ENCODE assay signal across 6 cellular contexts in the genomic region with DNA sequence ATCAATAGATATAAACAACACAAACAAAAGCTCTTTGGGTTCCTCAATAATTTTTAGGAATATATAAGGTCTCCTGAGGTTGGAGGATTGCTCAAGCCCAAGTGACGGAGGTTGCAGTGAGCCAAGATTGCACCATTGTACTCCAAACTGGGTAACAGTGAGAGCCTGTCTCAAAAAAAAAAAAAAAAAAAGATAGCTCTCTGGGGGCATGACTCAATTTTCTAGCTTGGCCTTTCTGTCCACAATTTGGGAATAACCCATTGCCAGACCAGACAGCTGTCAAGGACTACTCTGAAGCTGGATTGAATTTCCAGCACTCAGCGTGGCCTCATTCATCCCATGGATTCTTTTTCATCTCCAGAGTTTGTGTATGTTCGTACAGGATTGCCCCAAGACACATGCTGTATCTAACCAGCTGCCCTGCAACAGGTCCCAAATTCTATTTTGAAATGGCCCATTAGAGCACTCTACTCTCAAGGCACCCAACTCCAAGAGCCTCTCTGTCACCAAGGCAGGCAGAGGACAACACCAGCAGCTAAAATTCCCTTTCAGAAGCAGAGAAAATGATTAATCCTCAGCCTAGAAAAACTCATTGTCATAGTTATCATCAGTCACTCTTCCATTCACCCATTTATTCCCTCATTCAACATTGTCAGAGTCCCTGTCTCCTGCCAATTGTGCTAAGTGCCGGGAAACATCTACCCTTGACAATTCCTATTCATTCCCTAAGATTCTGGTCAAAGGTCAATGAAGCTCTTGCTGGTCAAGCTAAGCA. TPM values are rescaled to one million over a fixed set of nuclear protein-coding genes. Genes with fewer than 3 reads are reported as not detected.
DNase-seq lines count a peak whose midpoint lies in the region; ATAC-seq and TF ChIP-seq lines count a peak whose summit lies in the region.

No MANE protein-coding gene starts in this region.

- intact Hi-C loops in upper lobe of right lung (cut with DNase I), result no loop called here

- H3K27ac Mint-ChIP-seq in activated T-cell treated with anti-CD3 and anti-CD28 coated beads, Interleukin-2, amount 50 U/mL, for 72 hours, result peak overlapping the region; percentile 45

- peaks cover 14% of the 10 kb centered on the region for H3K4me1 Mint-ChIP-seq in activated T-cell treated with anti-CD3 and anti-CD28 coated beads, Interleukin-2, amount 50 U/mL, for 72 hours (ENCODE audit: low read depth)

- no peak for ATAC-seq in activated T-cell treated with anti-CD3 and anti-CD28 coated beads, Interleukin-2, amount 50 U/mL, for 72 hours (replicated peaks in 1 of 2)
- ATAC-seq in upper lobe of right lung (peak; percentile 75), GM19351 (IDR thresholded peaks at IDR 0.05; ENCODE audit: unreplicated experiment) (no peak)

- no peak for DNase-seq in activated T-cell treated with anti-CD3 and anti-CD28 coated beads, Interleukin-2, amount 50 U/mL, for 72 hours
- no peak for DNase-seq in activated T-cell treated with anti-CD3 and anti-CD28 coated beads, Interleukin-2, amount 50 U/mL, for 1 hour
- DNase-seq in cardiac muscle cell (ENCODE audit: low read depth in 1 of 2, low spot score in 1 of 2) (peak in 1 of 2 donors; percentile 96), upper lobe of right lung (no peak)
- no peak for DNase-seq in stimulated activated CD4-positive, alpha-beta T cell treated with anti-CD3 and anti-CD28 coated beads, Interleukin-4, amount 100 ng/mL, for 24 hours

- H3K9me3 Mint-ChIP-seq in activated T-cell treated with anti-CD3 and anti-CD28 coated beads, Interleukin-2, amount 50 U/mL, for 72 hours, result no peaks in the 10 kb centered on the region

- H3K36me3 ChIP-seq in cardiac muscle cell, result no peaks in the 10 kb centered on the region
- peaks cover 15% of the 10 kb centered on the region for H3K36me3 ChIP-seq in upper lobe of right lung

- H3K4me3 Mint-ChIP-seq in activated T-cell treated with anti-CD3 and anti-CD28 coated beads, Interleukin-2, amount 50 U/mL, for 72 hours, result no peak overlapping the region

- H3K9me3 ChIP-seq in cardiac muscle cell (ENCODE audit: low read depth), result no peaks in the 10 kb centered on the region
- no peaks in the 10 kb centered on the region for H3K9me3 ChIP-seq in upper lobe of right lung

- H3K4me3 ChIP-seq in cardiac muscle cell (no peak overlapping the region), upper lobe of right lung (no peak overlapping the region)

- TF ChIP-seq CTCF in cardiac muscle cell (IDR thresholded peaks at IDR 0.05; ENCODE audit: low read depth, low read length), result no peak
- TF ChIP-seq CTCF in upper lobe of right lung (IDR thresholded peaks at IDR 0.05), result no peak

- H3K27me3 Mint-ChIP-seq in activated T-cell treated with anti-CD3 and anti-CD28 coated beads, Interleukin-2, amount 50 U/mL, for 72 hours (ENCODE audit: low read depth), result no peaks in the 10 kb centered on the region

- H3K36me3 Mint-ChIP-seq in activated T-cell treated with anti-CD3 and anti-CD28 coated beads, Interleukin-2, amount 50 U/mL, for 72 hours (ENCODE audit: insufficient read depth in 2 of 2), result peaks cover 1 to 10% of the 10 kb centered on the region in 2 donors

- no peaks in the 10 kb centered on the region for H3K27me3 ChIP-seq in cardiac muscle cell
- no peaks in the 10 kb centered on the region for H3K27me3 ChIP-seq in upper lobe of right lung

- peaks cover 15% of the 10 kb centered on the region for H3K4me1 ChIP-seq in cardiac muscle cell (ENCODE audit: low read depth)
- H3K4me1 ChIP-seq in upper lobe of right lung, result peaks cover 26% of the 10 kb centered on the region

- H3K27ac ChIP-seq in cardiac muscle cell (peak overlapping the region; percentile 37), upper lobe of right lung (peak overlapping the region; percentile 65)

RNA-seq across cellular contexts. Expression of gene FAM193B, which starts 8.7 kb away (rescaled TPM):
- total RNA-seq in activated T-cell treated with anti-CD3 and anti-CD28 coated beads, Interleukin-2, amount 50 U/mL, for 72 hours, result 100 to 1,000 TPM in 1 of 2 donors, 10 to 100 TPM in 1; 79.6 to 105 TPM
- total RNA-seq in cardiac muscle cell (62.2 and 80.9 TPM in 2 replicates), upper lobe of right lung (76.3 TPM)
- polyA plus RNA-seq in cardiac muscle cell, result 67.4 and 80.2 TPM in 2 replicates

RNA-seq across cellular contexts. Expression of gene DDX41, which starts 28.9 kb away (rescaled TPM):
- total RNA-seq in activated T-cell treated with anti-CD3 and anti-CD28 coated beads, Interleukin-2, amount 50 U/mL, for 72 hours, result 100 to 1,000 TPM in 1 of 2 donors, 10 to 100 TPM in 1; 89.2 to 117 TPM
- total RNA-seq in cardiac muscle cell, result 183 and 223 TPM in 2 replicates
- 107 and 109 TPM in 2 replicates for polyA plus RNA-seq in cardiac muscle cell
- total RNA-seq in upper lobe of right lung, result 61.6 TPM

RNA-seq across cellular contexts. Expression of gene DOK3, which starts 36.0 kb away (rescaled TPM):
- total RNA-seq in activated T-cell treated with anti-CD3 and anti-CD28 coated beads, Interleukin-2, amount 50 U/mL, for 72 hours, result 1 to 10 TPM; 4.0 to 5.7 TPM
- total RNA-seq in cardiac muscle cell, result 2.4 and 6.0 TPM in 2 replicates
- 0.95 and 3.7 TPM in 2 replicates for polyA plus RNA-seq in cardiac muscle cell
- 45.6 TPM for total RNA-seq in upper lobe of right lung

RNA-seq across cellular contexts. Expression of gene TMED9, which starts 46.3 kb away (rescaled TPM):
- 100 to 1,000 TPM in 1 of 2 donors, 10 to 100 TPM in 1; 96.2 to 107 TPM for total RNA-seq in activated T-cell treated with anti-CD3 and anti-CD28 coated beads, Interleukin-2, amount 50 U/mL, for 72 hours
- total RNA-seq in cardiac muscle cell, result 146 and 176 TPM in 2 replicates
- polyA plus RNA-seq in cardiac muscle cell, result 228 and 317 TPM in 2 replicates
- 133 TPM for total RNA-seq in upper lobe of right lung

RNA-seq across cellular contexts. Expression of gene PDLIM7, which starts 48.3 kb away (rescaled TPM):
- 10 to 100 TPM; 87.5 to 93.9 TPM for total RNA-seq in activated T-cell treated with anti-CD3 and anti-CD28 coated beads, Interleukin-2, amount 50 U/mL, for 72 hours
- total RNA-seq in cardiac muscle cell, result 165 and 255 TPM in 2 replicates
- polyA plus RNA-seq in cardiac muscle cell, result 328 and 537 TPM in 2 replicates
- total RNA-seq in upper lobe of right lung, result 59.1 TPM
